Comparison of ENCODE assay signal across 1 cellular context in genomic region chr1:32817159-32817814, GRCh38.
TF ChIP-seq lines count a peak whose summit lies in the region.

S100PBP (plus strand) TSS chr1:32817653; CDS start chr1:32826100, 8,447 bp downstream.
YARS1 (minus strand) TSS chr1:32817358; CDS start chr1:32817244, 114 bp downstream.

TF ChIP-seq in H1, 55 proteins besides CTCF, POLR2A, EP300 and RAD21:
- TF ChIP-seq KDM5A (IDR thresholded peaks at IDR 0.05; ENCODE audit: low read length), result peak; percentile 60
- TF ChIP-seq CHD7 (IDR thresholded peaks at IDR 0.05; ENCODE audit: insufficient replicate concordance, low read length), result no peak
- TF ChIP-seq SRF (IDR thresholded peaks at IDR 0.05; ENCODE audit: low read depth, low read length), result peak; percentile 98
- TF ChIP-seq YY1 (IDR thresholded peaks at IDR 0.05; ENCODE audit: low read depth, low read length), result peak; percentile 89
- TF ChIP-seq RBBP5 (IDR thresholded peaks at IDR 0.05; ENCODE audit: borderline replicate concordance, low read depth, low read length), result peak; percentile 64
- TF ChIP-seq SIX5 (IDR thresholded peaks at IDR 0.05; ENCODE audit: low read depth, low read length), result peak; percentile 21; the same call in 1 of the 2 replicates
- no peak for TF ChIP-seq USF2 (IDR thresholded peaks at IDR 0.05; ENCODE audit: low read length)
- TF ChIP-seq KDM4A (IDR thresholded peaks at IDR 0.05; ENCODE audit: low read depth, low read length, severe bottlenecking), result peak; percentile 26
- peak; percentile 95 for TF ChIP-seq TAF7 (optimal IDR thresholded peaks at IDR 0.05; ENCODE audit: borderline replicate concordance, low read depth, low read length)
- peak; percentile 84 for TF ChIP-seq TAF1 (IDR thresholded peaks at IDR 0.05; ENCODE audit: low read depth, low read length)
- TF ChIP-seq BACH1 (IDR thresholded peaks at IDR 0.05; ENCODE audit: low read length), result 0 out of 2 replicates have a peak, but pooled peaks have one; percentile 69
- TF ChIP-seq SP4 (IDR thresholded peaks at IDR 0.05; ENCODE audit: low read length), result peak; percentile 95
- peak; percentile 76 for TF ChIP-seq EGR1 (IDR thresholded peaks at IDR 0.05; ENCODE audit: borderline replicate concordance, low read depth, low read length)
- no peak for TF ChIP-seq BCL11A (IDR thresholded peaks at IDR 0.05; ENCODE audit: low read depth in 2 of 2, low read length in 2 of 2)
- peak; percentile 84 for TF ChIP-seq TBP (IDR thresholded peaks at IDR 0.05; ENCODE audit: low read depth, low read length)
- peak; percentile 80 for TF ChIP-seq JUND (IDR thresholded peaks at IDR 0.05; ENCODE audit: low read length)
- peak; percentile 99 for TF ChIP-seq CEBPB (IDR thresholded peaks at IDR 0.05; ENCODE audit: low read depth, low read length)
- peak; percentile 78 to 85; a peak in 2 of 4 replicates for TF ChIP-seq HDAC2 (IDR thresholded peaks at IDR 0.05; ENCODE audit: borderline replicate concordance in 1 of 2, low read depth in 2 of 2, low read length in 2 of 2)
- TF ChIP-seq ASH2L (IDR thresholded peaks at IDR 0.05; ENCODE audit: low read length), result peak; percentile 89
- TF ChIP-seq E2F6 (IDR thresholded peaks at IDR 0.05), result peak; percentile 29
- no peak for TF ChIP-seq RFX5 (IDR thresholded peaks at IDR 0.05; ENCODE audit: borderline replicate concordance, low read depth, low read length)
- TF ChIP-seq PHF8 (conservative IDR thresholded peaks at IDR 0.05; ENCODE audit: low read depth, low read length), result peak; percentile 13; the same call in 1 of the 2 replicates
- peak; percentile 99 to 100 for TF ChIP-seq SIN3A (conservative IDR thresholded peaks at IDR 0.05 in 1 of 2, IDR thresholded peaks at IDR 0.05 in 1 of 2; ENCODE audit: low read depth in 1 of 2, low read length in 2 of 2)
- peak; percentile 44; the same call in 1 of the 2 replicates for TF ChIP-seq GABPA (IDR thresholded peaks at IDR 0.05; ENCODE audit: borderline replicate concordance, insufficient read depth, low read length)
- TF ChIP-seq CHD2 (IDR thresholded peaks at IDR 0.05; ENCODE audit: low read length), result peak; percentile 66
- TF ChIP-seq ATF3 (IDR thresholded peaks at IDR 0.05; ENCODE audit: insufficient read depth, low read depth, low read length), result peak; percentile 95
- no peak for TF ChIP-seq NANOG (IDR thresholded peaks at IDR 0.05; ENCODE audit: insufficient read depth, low read depth, low read length, poor library complexity, severe bottlenecking)
- TF ChIP-seq GTF2F1 (IDR thresholded peaks at IDR 0.05; ENCODE audit: borderline replicate concordance, low read depth, low read length), result no peak
- peak; percentile 81 for TF ChIP-seq SP1 (IDR thresholded peaks at IDR 0.05; ENCODE audit: low read depth, low read length)
- peak; percentile 85 for TF ChIP-seq SAP30 (IDR thresholded peaks at IDR 0.05; ENCODE audit: insufficient read depth, insufficient replicate concordance, low read length)
- peak; percentile 77 for TF ChIP-seq CREB1 (IDR thresholded peaks at IDR 0.05)
- TF ChIP-seq POLR2AphosphoS5 (IDR thresholded peaks at IDR 0.05; ENCODE audit: low read depth, low read length), result no peak; the same call in 1 of the 2 replicates
- peak; percentile 99 for TF ChIP-seq MAX (IDR thresholded peaks at IDR 0.05)
- peak; percentile 54; the same call in 1 of the 2 replicates for TF ChIP-seq JUN (IDR thresholded peaks at IDR 0.05; ENCODE audit: low read depth, low read length)
